Comparison of ENCODE assay signal across 1 cellular context in genomic region chr6:125153541-125154183, GRCh38.
TF ChIP-seq lines count a peak whose summit lies in the region.

Gene TPD52L1 (plus strand): TSS chr6:125153773. CDS start chr6:125153952, 179 bp downstream.

TF ChIP-seq in K562, 482 proteins besides CTCF, POLR2A, EP300 and RAD21 (continued from another document and continues in another):
- TF ChIP-seq CHD7 (IDR thresholded peaks at IDR 0.05; ENCODE audit: low read depth, low read length) (no peak), SMARCA5 (IDR thresholded peaks at IDR 0.05) (no peak), ZNF324 (CRISPR knock-in tag; IDR thresholded peaks at IDR 0.05) (no peak), ZNF212 (CRISPR knock-in tag; IDR thresholded peaks at IDR 0.05) (no peak), ZKSCAN1 (IDR thresholded peaks at IDR 0.05; ENCODE audit: low read depth, low read length) (0 out of 2 replicates have a peak, but pooled peaks have one; percentile 8), RBM15 (IDR thresholded peaks at IDR 0.05; ENCODE audit: insufficient read depth, low read length) (no peak), E2F3 (CRISPR knock-in tag; IDR thresholded peaks at IDR 0.05) (0 out of 2 replicates have a peak, but pooled peaks have one; percentile 27), ZBTB26 (CRISPR knock-in tag; IDR thresholded peaks at IDR 0.05) (no peak), JUN (IDR thresholded peaks at IDR 0.05; ENCODE audit: borderline replicate concordance, low read depth, low read length) (no peak), JUN (CRISPR knock-in tag; IDR thresholded peaks at IDR 0.05; ENCODE audit: borderline replicate concordance) (no peak), NFE2L1 (tag; IDR thresholded peaks at IDR 0.05; ENCODE audit: borderline replicate concordance, low read depth) (no peak), ZNF165 (CRISPR knock-in tag; IDR thresholded peaks at IDR 0.05; ENCODE audit: borderline replicate concordance) (peak; percentile 94), MBD1 (CRISPR knock-in tag; IDR thresholded peaks at IDR 0.05) (no peak), RBM22 (IDR thresholded peaks at IDR 0.05; ENCODE audit: low read depth, low read length, poor library complexity, severe bottlenecking) (no peak), HCFC1 (IDR thresholded peaks at IDR 0.05; ENCODE audit: low read depth, low read length) (no peak), JUND (IDR thresholded peaks at IDR 0.05; ENCODE audit: borderline replicate concordance, low read depth, low read length) (peak; percentile 26; the same call in 1 of the 2 replicates), JUND (tag; IDR thresholded peaks at IDR 0.05; ENCODE audit: borderline replicate concordance, low read depth, low read length) (peak; percentile 21; the same call in 1 of the 3 replicates), POLR3A (IDR thresholded peaks at IDR 0.05; ENCODE audit: borderline replicate concordance, extremely low read depth, insufficient read depth, insufficient read length) (no peak), HSF4 (CRISPR knock-in tag; IDR thresholded peaks at IDR 0.05; ENCODE audit: borderline replicate concordance) (no peak), ZNF217 (CRISPR knock-in tag; IDR thresholded peaks at IDR 0.05) (no peak), MBD2 (IDR thresholded peaks at IDR 0.05; ENCODE audit: borderline replicate concordance, low read depth) (no peak), SRF (CRISPR knock-in tag; IDR thresholded peaks at IDR 0.05) (0 out of 4 replicates have a peak, but pooled peaks of 1 of the 2 experiments have one; percentile 51), ZC3H4 (CRISPR knock-in tag; IDR thresholded peaks at IDR 0.05; ENCODE audit: borderline replicate concordance) (no peak), KDM4B (IDR thresholded peaks at IDR 0.05; ENCODE audit: borderline replicate concordance in 2 of 2, low read depth in 1 of 2) (peak in 1 of 2 experiments; percentile 66; a peak in 1 of 4 replicates), TSC22D4 (tag; IDR thresholded peaks at IDR 0.05) (no peak), ZNF57 (CRISPR knock-in tag; IDR thresholded peaks at IDR 0.05) (no peak), TRIM28 (IDR thresholded peaks at IDR 0.05) (no peak), CREBBP (IDR thresholded peaks at IDR 0.05; ENCODE audit: low read depth, low read length) (no peak), ZNF77 (CRISPR knock-in tag; IDR thresholded peaks at IDR 0.05) (no peak), ZNF644 (tag; IDR thresholded peaks at IDR 0.05; ENCODE audit: low read depth) (0 out of 2 replicates have a peak, but pooled peaks have one; percentile 16), MYC (IDR thresholded peaks at IDR 0.05; ENCODE audit: low read depth, low read length) (peak; percentile 76), MYC (CRISPR knock-in tag; IDR thresholded peaks at IDR 0.05; ENCODE audit: borderline replicate concordance, low read depth) (peak; percentile 74; the same call in 1 of the 2 replicates), E2F5 (CRISPR knock-in tag; IDR thresholded peaks at IDR 0.05) (no peak), ZNF764 (CRISPR knock-in tag; IDR thresholded peaks at IDR 0.05; ENCODE audit: low read depth) (no peak), RFX5 (IDR thresholded peaks at IDR 0.05; ENCODE audit: low read depth, low read length) (no peak), SAP30 (IDR thresholded peaks at IDR 0.05; ENCODE audit: borderline replicate concordance, insufficient read depth, low read depth, low read length, poor library complexity, severe bottlenecking) (peak; percentile 41), TRIM24 (IDR thresholded peaks at IDR 0.05) (0 out of 4 replicates have a peak, but pooled peaks of 1 of the 2 experiments have one; percentile 27), MAX (CRISPR knock-in tag; IDR thresholded peaks at IDR 0.05) (peak; percentile 89), ZNF253 (CRISPR knock-in tag; conservative IDR thresholded peaks at IDR 0.05) (no peak), NCOA1 (IDR thresholded peaks at IDR 0.05; ENCODE audit: low read depth) (no peak), ZNF232 (CRISPR knock-in tag; IDR thresholded peaks at IDR 0.05) (peak; percentile 82; the same call in 1 of the 2 replicates), XRCC3 (IDR thresholded peaks at IDR 0.05) (no peak), PCBP1 (IDR thresholded peaks at IDR 0.05; ENCODE audit: low read depth, low read length, poor library complexity, severe bottlenecking) (no peak)
- TF ChIP-seq, protein P1, sequence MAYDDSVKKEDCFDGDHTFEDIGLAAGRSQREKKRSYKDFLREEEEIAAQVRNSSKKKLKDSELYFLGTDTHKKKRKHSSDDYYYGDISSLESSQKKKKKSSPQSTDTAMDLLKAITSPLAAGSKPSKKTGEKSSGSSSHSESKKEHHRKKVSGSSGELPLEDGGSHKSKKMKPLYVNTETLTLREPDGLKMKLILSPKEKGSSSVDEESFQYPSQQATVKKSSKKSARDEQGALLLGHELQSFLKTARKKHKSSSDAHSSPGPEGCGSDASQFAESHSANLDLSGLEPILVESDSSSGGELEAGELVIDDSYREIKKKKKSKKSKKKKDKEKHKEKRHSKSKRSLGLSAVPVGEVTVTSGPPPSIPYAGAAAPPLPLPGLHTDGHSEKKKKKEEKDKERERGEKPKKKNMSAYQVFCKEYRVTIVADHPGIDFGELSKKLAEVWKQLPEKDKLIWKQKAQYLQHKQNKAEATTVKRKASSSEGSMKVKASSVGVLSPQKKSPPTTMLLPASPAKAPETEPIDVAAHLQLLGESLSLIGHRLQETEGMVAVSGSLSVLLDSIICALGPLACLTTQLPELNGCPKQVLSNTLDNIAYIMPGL (CRISPR knock-in tag; IDR thresholded peaks at IDR 0.05): peak; percentile 78; the same call in 1 of the 2 replicates
- TF ChIP-seq, protein P2, sequence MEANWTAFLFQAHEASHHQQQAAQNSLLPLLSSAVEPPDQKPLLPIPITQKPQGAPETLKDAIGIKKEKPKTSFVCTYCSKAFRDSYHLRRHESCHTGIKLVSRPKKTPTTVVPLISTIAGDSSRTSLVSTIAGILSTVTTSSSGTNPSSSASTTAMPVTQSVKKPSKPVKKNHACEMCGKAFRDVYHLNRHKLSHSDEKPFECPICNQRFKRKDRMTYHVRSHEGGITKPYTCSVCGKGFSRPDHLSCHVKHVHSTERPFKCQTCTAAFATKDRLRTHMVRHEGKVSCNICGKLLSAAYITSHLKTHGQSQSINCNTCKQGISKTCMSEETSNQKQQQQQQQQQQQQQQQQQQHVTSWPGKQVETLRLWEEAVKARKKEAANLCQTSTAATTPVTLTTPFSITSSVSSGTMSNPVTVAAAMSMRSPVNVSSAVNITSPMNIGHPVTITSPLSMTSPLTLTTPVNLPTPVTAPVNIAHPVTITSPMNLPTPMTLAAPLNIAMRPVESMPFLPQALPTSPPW (CRISPR knock-in tag; IDR thresholded peaks at IDR 0.05): peak; percentile 44
- TF ChIP-seq, protein P3, sequence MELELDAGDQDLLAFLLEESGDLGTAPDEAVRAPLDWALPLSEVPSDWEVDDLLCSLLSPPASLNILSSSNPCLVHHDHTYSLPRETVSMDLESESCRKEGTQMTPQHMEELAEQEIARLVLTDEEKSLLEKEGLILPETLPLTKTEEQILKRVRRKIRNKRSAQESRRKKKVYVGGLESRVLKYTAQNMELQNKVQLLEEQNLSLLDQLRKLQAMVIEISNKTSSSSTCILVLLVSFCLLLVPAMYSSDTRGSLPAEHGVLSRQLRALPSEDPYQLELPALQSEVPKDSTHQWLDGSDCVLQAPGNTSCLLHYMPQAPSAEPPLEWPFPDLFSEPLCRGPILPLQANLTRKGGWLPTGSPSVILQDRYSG (tag; conservative IDR thresholded peaks at IDR 0.05; ENCODE audit: low read depth): no peak
